In genomic region chr3:4399476-4399875, GRCh38 we compare ENCODE assay signal across 23 cellular contexts.
DNase-seq lines count a peak whose midpoint lies in the region; ATAC-seq and TF ChIP-seq lines count a peak whose summit lies in the region.
"Had no signal": no experiment of that assay in that cellular context is flagged by ENCODE, and none has a peak within 500 bp of the region (broad histone marks: within the 10 kb centered on the region; RNA-seq: fewer than 3 reads in every experiment).

No MANE protein-coding gene starts in this region.

- H3K9me3 ChIP-seq in esophagus muscularis mucosa = no peaks in the 10 kb centered on the region
- H3K9me3 ChIP-seq: A549; BE2C; BLaER1 treated with 17β-estradiol and CSF1 and Interleukin-3, amounts not matched to agents 10 nM and 100 nM had no signal

- TF ChIP-seq EP300 in esophagus muscularis mucosa (IDR thresholded peaks at IDR 0.05) = no peak

- no peaks in the 10 kb centered on the region for H3K9me2 ChIP-seq in GM23338 (ENCODE audit: insufficient read depth)

- no peaks in the 10 kb centered on the region for H3K9me3 Mint-ChIP-seq in GM23338
- no peaks in the 10 kb centered on the region for H3K9me3 Mint-ChIP-seq in activated T-cell treated with anti-CD3 and anti-CD28 coated beads, Interleukin-2, amount 50 U/mL, for 72 hours
- H3K9me3 Mint-ChIP-seq: CD14-positive monocyte; CD4-positive, alpha-beta T cell; CD8-positive, alpha-beta memory T cell; H9 had no signal

- H2AFZ ChIP-seq in GM23338 = no peak overlapping the region
- H2AFZ ChIP-seq: GM23248 had no signal

- H3K4me3 Mint-ChIP-seq in GM23338 = no peak overlapping the region
- H3K4me3 Mint-ChIP-seq in activated T-cell treated with anti-CD3 and anti-CD28 coated beads, Interleukin-2, amount 50 U/mL, for 72 hours = no peak overlapping the region
- H3K4me3 Mint-ChIP-seq: CD14-positive monocyte; CD4-positive, alpha-beta T cell; CD8-positive, alpha-beta memory T cell; H9 had no signal

- no peak overlapping the region for H3K27ac ChIP-seq in GM23338 (ENCODE audit: low read depth)
- peak overlapping the region; percentile 49 for H3K27ac ChIP-seq in caudate nucleus (ENCODE audit: low read depth, low read length)
- H3K27ac ChIP-seq in esophagus muscularis mucosa (replicated peaks in 1 of 4) = no peak overlapping the region
- H3K27ac ChIP-seq: A549; BLaER1 treated with 17β-estradiol and CSF1 and Interleukin-3, amounts not matched to agents 10 nM and 100 nM; GM23248 had no signal

- H3K4me1 ChIP-seq in GM23338 (ENCODE audit: insufficient read depth) = 0 out of 2 replicates have a peak, but pooled peaks cover 9% of the 10 kb centered on the region
- no peaks in the 10 kb centered on the region for H3K4me1 ChIP-seq in esophagus muscularis mucosa
- H3K4me1 ChIP-seq: A549, BE2C had no signal

- no peak overlapping the region for H3K4me2 ChIP-seq in GM23338
- H3K4me2 ChIP-seq: A549 had no signal

- no peaks in the 10 kb centered on the region for H3K79me2 ChIP-seq in GM23338 (replicated peaks; ENCODE audit: insufficient read depth)

- TF ChIP-seq CTCF in GM23338 (conservative IDR thresholded peaks at IDR 0.05; ENCODE audit: low read depth in 2 of 2) (no peak), esophagus muscularis mucosa (IDR thresholded peaks at IDR 0.05) (no peak)

- H3K4me3 ChIP-seq in GM23338 (no peak overlapping the region), esophagus muscularis mucosa (no peak overlapping the region)
- H3K4me3 ChIP-seq: A549; BLaER1 treated with 17β-estradiol and CSF1 and Interleukin-3, amounts not matched to agents 10 nM and 100 nM; GM12878; GM23248 had no signal

- no peaks in the 10 kb centered on the region; the same call in 2 of the 3 replicates for H3K36me3 Mint-ChIP-seq in GM23338 (ENCODE audit: low read depth)
- peaks cover 11% of the 10 kb centered on the region in 2 donors for H3K36me3 Mint-ChIP-seq in activated T-cell treated with anti-CD3 and anti-CD28 coated beads, Interleukin-2, amount 50 U/mL, for 72 hours (ENCODE audit: insufficient read depth in 2 of 2)

- H4K20me1 ChIP-seq in GM23338 (replicated peaks; ENCODE audit: insufficient read depth) = no peaks in the 10 kb centered on the region
- H4K20me1 ChIP-seq: BLaER1 treated with 17β-estradiol and CSF1 and Interleukin-3, amounts not matched to agents 10 nM and 100 nM had no signal

- H3K4me1 Mint-ChIP-seq in GM23338 = peaks cover 12% of the 10 kb centered on the region; the same call in 2 of the 3 replicates
- H3K4me1 Mint-ChIP-seq in activated T-cell treated with anti-CD3 and anti-CD28 coated beads, Interleukin-2, amount 50 U/mL, for 72 hours (ENCODE audit: low read depth) = peaks cover 42% of the 10 kb centered on the region

- intact Hi-C loops in esophagus muscularis mucosa (cut with DNase I) = no loop called here

- no peaks in the 10 kb centered on the region for H3F3A ChIP-seq in GM23338 (replicated peaks; ENCODE audit: low read depth)

- DNase-seq in GM23338 (ENCODE audit: low spot score) (no peak), caudate nucleus (lab: John Stamatoyannopoulos, UW) (no peak), esophagus muscularis mucosa (ENCODE audit: extremely low spot score) (peak; percentile 24)
- no peak for DNase-seq in stimulated activated CD4-positive, alpha-beta T cell treated with anti-CD3 and anti-CD28 coated beads, Interleukin-15, amount 100 ng/mL, for 24 hours
- no peak for DNase-seq in activated T-cell treated with anti-CD3 and anti-CD28 coated beads, Interleukin-2, amount 50 U/mL, for 72 hours
- DNase-seq: 8988T; ACHN; AML-193; BE2C; CD4-positive, alpha-beta T cell; CD8-positive, alpha-beta memory T cell; DMS 273 treated with DMSO at 0.1 percent for 48 hours; DMS79; EL; GDM1; GM23248; H9 had no signal

- ATAC-seq in GM23338 (no peak), GM19395 (IDR thresholded peaks at IDR 0.05; ENCODE audit: unreplicated experiment) (no peak)
- ATAC-seq in activated T-cell treated with anti-CD3 and anti-CD28 coated beads, Interleukin-2, amount 50 U/mL, for 72 hours (replicated peaks in 1 of 2) = no peak
- ATAC-seq: A549, GM12878, HCT116 had no signal

- no peaks in the 10 kb centered on the region for H3K36me3 ChIP-seq in GM23338 (ENCODE audit: insufficient read depth)
- H3K36me3 ChIP-seq in esophagus muscularis mucosa = peaks cover 6 to 51% (median 13%) of the 10 kb centered on the region in 4 donors
- H3K36me3 ChIP-seq: BE2C had no signal

- no peaks in the 10 kb centered on the region for H3K27me3 Mint-ChIP-seq in GM23338 (ENCODE audit: insufficient read depth, low read depth, poor library complexity)
- no peaks in the 10 kb centered on the region for H3K27me3 Mint-ChIP-seq in activated T-cell treated with anti-CD3 and anti-CD28 coated beads, Interleukin-2, amount 50 U/mL, for 72 hours (ENCODE audit: low read depth)
- H3K27me3 Mint-ChIP-seq: CD4-positive, alpha-beta T cell; CD8-positive, alpha-beta memory T cell had no signal

- TF ChIP-seq POLR2A in esophagus muscularis mucosa (IDR thresholded peaks at IDR 0.05; ENCODE audit: low read depth) = no peak

- peak overlapping the region; percentile 63; the same call in 1 of the 2 replicates for H3K27ac Mint-ChIP-seq in GM23338
- no peak overlapping the region for H3K27ac Mint-ChIP-seq in activated T-cell treated with anti-CD3 and anti-CD28 coated beads, Interleukin-2, amount 50 U/mL, for 72 hours
- H3K27ac Mint-ChIP-seq: CD4-positive, alpha-beta T cell; CD8-positive, alpha-beta memory T cell had no signal

- no peaks in the 10 kb centered on the region for H3K27me3 ChIP-seq in GM23338 (ENCODE audit: insufficient read depth)
- H3K27me3 ChIP-seq in esophagus muscularis mucosa = no peaks in the 10 kb centered on the region
- H3K27me3 ChIP-seq: BE2C; BLaER1 treated with 17β-estradiol and CSF1 and Interleukin-3, amounts not matched to agents 10 nM and 100 nM had no signal

- 91% methylated on average over 7 of the region's 7 CpGs for WGBS in esophagus muscularis mucosa

TF ChIP-seq in GM23338, 12 proteins besides CTCF, POLR2A, EP300 and RAD21:
- TF ChIP-seq, protein P1, sequence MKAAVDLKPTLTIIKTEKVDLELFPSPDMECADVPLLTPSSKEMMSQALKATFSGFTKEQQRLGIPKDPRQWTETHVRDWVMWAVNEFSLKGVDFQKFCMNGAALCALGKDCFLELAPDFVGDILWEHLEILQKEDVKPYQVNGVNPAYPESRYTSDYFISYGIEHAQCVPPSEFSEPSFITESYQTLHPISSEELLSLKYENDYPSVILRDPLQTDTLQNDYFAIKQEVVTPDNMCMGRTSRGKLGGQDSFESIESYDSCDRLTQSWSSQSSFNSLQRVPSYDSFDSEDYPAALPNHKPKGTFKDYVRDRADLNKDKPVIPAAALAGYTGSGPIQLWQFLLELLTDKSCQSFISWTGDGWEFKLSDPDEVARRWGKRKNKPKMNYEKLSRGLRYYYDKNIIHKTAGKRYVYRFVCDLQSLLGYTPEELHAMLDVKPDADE (IDR thresholded peaks at IDR 0.05) = no peak
